34 cellular contexts compared by ENCODE assay signal in the genomic region with DNA sequence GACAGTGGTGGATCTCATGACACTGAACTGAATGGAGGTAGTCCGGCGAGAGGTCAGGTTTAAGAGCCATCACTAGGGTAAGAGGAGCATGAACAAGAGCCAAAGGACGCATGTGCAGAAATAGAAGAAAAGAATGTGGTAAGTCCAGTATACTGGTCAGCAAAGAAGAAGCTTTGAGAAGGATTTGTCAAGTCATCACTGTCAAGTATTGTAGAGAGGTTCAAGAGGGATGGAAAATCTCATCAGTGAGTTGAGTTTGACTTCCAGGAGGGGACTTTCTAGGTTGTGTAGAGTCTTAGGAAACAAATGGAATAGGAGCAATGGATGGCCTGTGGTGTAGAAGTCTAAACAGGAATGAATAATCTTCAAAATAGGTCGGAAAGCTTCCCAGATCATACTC.
"Had no signal": no experiment of that assay in that cellular context is flagged by ENCODE, and none has a peak within 500 bp of the region (broad histone marks: within the 10 kb centered on the region; RNA-seq: fewer than 3 reads in every experiment).

No MANE protein-coding gene starts in this region.

- H3K36me3 ChIP-seq: MG63 had no signal

- H3K9me3 ChIP-seq: MG63 had no signal

- DNase-seq: Karpas-422, Kasumi-1, MG63, MM.1S, MV-4-11, NCI-H1048, NCI-H1092, NCI-H1092 treated with DMSO at 0.1 percent for 48 hours, NCI-H1105, NCI-H1105 treated with DMSO at 0.1 percent for 48 hours, NCI-H1417, NCI-H1417 treated with DMSO at 0.1 percent for 48 hours, NCI-H1436, NCI-H1436 treated with DMSO at 0.1 percent for 48 hours, NCI-H146, NCI-H1694, NCI-H1694 treated with DMSO at 0.1 percent for 48 hours, NCI-H187, NCI-H187 treated with DMSO at 0.1 percent for 48 hours, NCI-H1930, NCI-H2029, NCI-H2029 treated with DMSO at 0.1 percent for 48 hours, NCI-H2081, NCI-H2081 treated with DMSO at 0.1 percent for 48 hours, NCI-H2107, NCI-H2171, NCI-H2171 treated with DMSO at 0.1 percent for 48 hours, NCI-H2227 treated with DMSO at 0.1 percent for 48 hours, NCI-H226, NCI-H345, NCI-H446, NCI-H446 treated with DMSO at 0.1 percent for 48 hours, NCI-H510A, NCI-H510A treated with DMSO at 0.1 percent for 48 hours had no signal

- H3K4me3 ChIP-seq: MG63 had no signal

- H3K27me3 ChIP-seq: MG63 had no signal
